8 cellular contexts compared by ENCODE assay signal in the genomic region with DNA sequence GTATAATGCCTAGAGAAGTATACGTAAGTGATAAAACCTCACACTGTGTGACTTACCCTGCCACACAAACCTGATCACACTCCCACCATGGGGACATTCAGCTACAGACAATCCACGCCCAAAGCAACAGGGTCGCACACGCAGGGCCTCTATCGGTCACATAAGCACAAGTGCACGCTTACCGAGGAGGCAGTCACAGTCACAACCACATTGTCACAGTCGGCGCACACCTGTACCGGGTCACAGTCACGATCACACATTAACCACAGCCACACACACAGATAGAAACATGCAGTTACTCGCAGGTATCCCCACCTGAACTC. TPM values are rescaled to one million over a fixed set of nuclear protein-coding genes. Genes with fewer than 3 reads are reported as not detected.
DNase-seq lines count a peak whose midpoint lies in the region; ATAC-seq, FAIRE-seq and TF ChIP-seq lines count a peak whose summit lies in the region.

No MANE protein-coding gene starts in this region.

- peak; percentile 56 for FAIRE-seq in GM12892 (lab: Jason Lieb, UNC)
- no peak for FAIRE-seq in GM12878 (lab: Jason Lieb, UNC)
- FAIRE-seq in keratinocyte (lab: Jason Lieb, UNC): no peak

- dilution Hi-C loops in keratinocyte (cut with MboI; ENCODE audit: extremely low pct_ligation_motif_present, low sequenced_read_pairs): no loop called here

- WGBS in GM12878 (ENCODE audit: insufficient coverage, insufficient replicate concordance, low lambda C conversion rate, missing lambda C conversion rate): under 1% methylated on average over 12 of the region's 12 CpGs

- H3K9ac ChIP-seq in OCI-LY3 (ENCODE audit: low read length): peak overlapping the region; percentile 97
- H3K9ac ChIP-seq in GM12878 (ENCODE audit: control insufficient read depth, insufficient read depth, low read length): peak overlapping the region; percentile 85
- peak overlapping the region; percentile 97 for H3K9ac ChIP-seq in keratinocyte (ENCODE audit: control insufficient read depth, extremely low read depth, insufficient read depth, low read length)

- CTCF ChIA-PET in AG04449 (lab: Yijun Ruan, JAX) (no interaction called here), GM12878 (lab: Yijun Ruan, JAX) (interaction anchor here (0.8 to 1.7 kb wide), 2 partner anchors 40 to 361 kb away, joined by 3 to 6 read pairs; a partner anchor contains a TSS)

- no peak for TF ChIP-seq EP300 in GM12878 (IDR thresholded peaks at IDR 0.05; ENCODE audit: borderline replicate concordance in 1 of 2, control insufficient read depth in 1 of 2, low read depth in 2 of 2, low read length in 2 of 2)

- no peaks in the 10 kb centered on the region for H3K9me1 ChIP-seq in keratinocyte (ENCODE audit: control insufficient read depth, extremely low read depth, insufficient read depth, low read length)

- peak overlapping the region; percentile 99 for H3K4me3 ChIP-seq in AG04449 (ENCODE audit: low read depth, low read length)
- peak overlapping the region; percentile 88 for H3K4me3 ChIP-seq in OCI-LY3 (ENCODE audit: low read length)
- H3K4me3 ChIP-seq in GM12878: peak overlapping the region; percentile 79
- H3K4me3 ChIP-seq in keratinocyte (ENCODE audit: control insufficient read depth in 2 of 3, extremely low read depth in 1 of 3, insufficient read depth in 2 of 3, low read depth in 1 of 3, low read length in 3 of 3): peak overlapping the region; percentile 72 to 93 (median 79)

- H3K27ac ChIP-seq in OCI-LY3 (ENCODE audit: low read length) (peak overlapping the region; percentile 92), GM12878 (ENCODE audit: control insufficient read depth, insufficient read depth) (peak overlapping the region; percentile 93), keratinocyte (ENCODE audit: control insufficient read depth, insufficient read depth, low read length) (peak overlapping the region; percentile 99)

- BruUV-seq in GM12878 (replicated peaks; lab: Mats Ljungman, UMichigan): no TSS peak

- POLR2A ChIA-PET in AG04449 (lab: Yijun Ruan, JAX): interaction anchor here (1.3 to 2.6 kb wide), 2 partner anchors 40 to 264 kb away, joined by 4 to 13 read pairs; a partner anchor contains a TSS
- POLR2A ChIA-PET in GM12878 (lab: Charles Lee): interaction anchor here (0.6 to 1.8 kb wide), 4 partner anchors 32 to 274 kb away, joined by 4 to 8 read pairs (median 6); a partner anchor contains a TSS

- H3K9me3 ChIP-seq in OCI-LY3 (ENCODE audit: insufficient read depth, low read length) (no peaks in the 10 kb centered on the region), GM12878 (replicated peaks; ENCODE audit: control insufficient read depth, insufficient read depth, low read length) (peaks cover 7% of the 10 kb centered on the region; the same call in 2 of the 3 replicates), keratinocyte (ENCODE audit: control insufficient read depth, low read depth, low read length) (no peaks in the 10 kb centered on the region)

- H3K36me3 ChIP-seq in OCI-LY3 (replicated peaks; ENCODE audit: low read depth, low read length) (peaks cover 13% of the 10 kb centered on the region), GM12878 (ENCODE audit: control insufficient read depth in 2 of 2, insufficient read depth in 2 of 2, low read length in 1 of 2) (no peaks in the 10 kb centered on the region), keratinocyte (ENCODE audit: control insufficient read depth in 2 of 2, extremely low read depth in 1 of 2, insufficient read depth in 2 of 2, low read length in 2 of 2) (no peaks in the 10 kb centered on the region)

- H3K79me2 ChIP-seq in OCI-LY3 (ENCODE audit: low read length): peaks cover 39% of the 10 kb centered on the region
- peaks cover 2% of the 10 kb centered on the region; the same call in 1 of the 2 replicates for H3K79me2 ChIP-seq in GM12878 (ENCODE audit: control insufficient read depth, insufficient read depth, low read length)
- peaks cover 2% of the 10 kb centered on the region for H3K79me2 ChIP-seq in keratinocyte (ENCODE audit: control insufficient read depth, insufficient read depth, low read length)

- no peak for DNase-seq in AG04449 (ENCODE audit: low read depth, low spot score)
- peak; percentile 15 for DNase-seq in GM12892 (ENCODE audit: insufficient read length)
- no peak for DNase-seq in GM12878 (ENCODE audit: low read depth, low spot score)
- DNase-seq in keratinocyte (ENCODE audit: low read depth, low spot score): no peak
- peak; percentile 16 for DNase-seq in stimulated activated CD8-positive, alpha-beta memory T cell treated with anti-CD3 and anti-CD28 coated beads, Interleukin-4, amount 100 ng/mL, for 24 hours (ENCODE audit: low read depth)
- no peak for DNase-seq in mesenteric fat pad (ENCODE audit: low spot score)

- H3K27me3 ChIP-seq in OCI-LY3 (ENCODE audit: low read depth, low read length) (no peaks in the 10 kb centered on the region), GM12878 (replicated peaks in 1 of 2; ENCODE audit: control insufficient read depth in 2 of 2, insufficient read depth in 2 of 2, low read length in 1 of 2) (no peaks in the 10 kb centered on the region), keratinocyte (ENCODE audit: control insufficient read depth, extremely low read depth, insufficient read depth, low read length) (no peaks in the 10 kb centered on the region)

- no peak for TF ChIP-seq CTCF in AG04449 (IDR thresholded peaks at IDR 0.05; ENCODE audit: insufficient read depth, low read length, missing control alignments)
- no peak for TF ChIP-seq CTCF in OCI-LY3 (IDR thresholded peaks at IDR 0.05; ENCODE audit: low read depth, low read length)
- peak in 1 of 3 experiments; percentile 14; a peak in 1 of 6 replicates for TF ChIP-seq CTCF in GM12878 (IDR thresholded peaks at IDR 0.05 in 2 of 3, conservative IDR thresholded peaks at IDR 0.05 in 1 of 3; ENCODE audit: control insufficient read depth in 2 of 3, extremely low read depth in 1 of 3, insufficient read depth in 1 of 3, low read depth in 3 of 3, low read length in 3 of 3)
- TF ChIP-seq CTCF in keratinocyte (optimal IDR thresholded peaks at IDR 0.05 in 1 of 3, IDR thresholded peaks at IDR 0.05 in 1 of 3, conservative IDR thresholded peaks at IDR 0.05 in 1 of 3; ENCODE audit: extremely low read depth in 1 of 3, insufficient read depth in 2 of 3, low read length in 3 of 3): peak in 1 of 3 experiments; percentile 27

- H3K4me2 ChIP-seq in OCI-LY3 (ENCODE audit: low read length) (peak overlapping the region; percentile 79), GM12878 (ENCODE audit: control insufficient read depth, insufficient read depth) (peak overlapping the region; percentile 82), keratinocyte (ENCODE audit: control insufficient read depth, extremely low read depth, insufficient read depth, low read depth, low read length) (peak overlapping the region; percentile 93)

- H3K4me1 ChIP-seq in OCI-LY3 (ENCODE audit: low read length) (peaks cover 19% of the 10 kb centered on the region), GM12878 (ENCODE audit: control insufficient read depth, insufficient read depth, low read length) (no peaks in the 10 kb centered on the region; the same call in 1 of the 2 replicates), keratinocyte (ENCODE audit: control insufficient read depth, extremely low read depth, insufficient read depth, low read length) (peaks cover 8% of the 10 kb centered on the region)

- SMC1A ChIA-PET in GM12878 (lab: Charles Lee; ENCODE audit: uncharacterized antibody, unreplicated experiment): interaction anchor here (0.6 to 1.7 kb wide), 4 partner anchors 41 to 274 kb away, joined by 3 to 5 read pairs (median 3); a partner anchor contains a TSS

- RAD21 ChIA-PET in GM12878 (lab: Charles Lee; ENCODE audit: unreplicated experiment): interaction anchor here (1.4 kb wide), 2 partner anchors 280 to 362 kb away, joined by 3 read pairs; a partner anchor contains a TSS

- no peaks in the 10 kb centered on the region for H4K20me1 ChIP-seq in OCI-LY3 (ENCODE audit: insufficient read depth, low read length)
- no peaks in the 10 kb centered on the region for H4K20me1 ChIP-seq in GM12878 (ENCODE audit: control insufficient read depth, insufficient read depth)
- H4K20me1 ChIP-seq in keratinocyte (ENCODE audit: control insufficient read depth, extremely low read depth, insufficient read depth, low read length): no peaks in the 10 kb centered on the region

- TF ChIP-seq POLR2A in GM12892 (IDR thresholded peaks at IDR 0.05; ENCODE audit: low read depth, low read length): no peak
- TF ChIP-seq POLR2A in GM12878 (IDR thresholded peaks at IDR 0.05; ENCODE audit: low read depth, low read length): no peak

- ATAC-seq in HG03060 (IDR thresholded peaks at IDR 0.05; ENCODE audit: low read depth, unreplicated experiment) (peak; percentile 12), GM12878 (peak; percentile 23)

- intact Hi-C loops in GM12878 (cut with micrococcal nuclease; ENCODE audit: unreplicated experiment): no loop called here

- in situ Hi-C loops in GM12878 (cut with MboI): loop anchor here (10.0 kb wide), 1 partner anchor 374 kb away; a partner anchor contains a TSS

- H2AFZ ChIP-seq in OCI-LY3 (ENCODE audit: low read depth, low read length) (peak overlapping the region; percentile 82), GM12878 (ENCODE audit: control insufficient read depth, low read depth, low read length) (peak overlapping the region; percentile 81), keratinocyte (ENCODE audit: control insufficient read depth, low read length) (peak overlapping the region; percentile 96)

- TF ChIP-seq RAD21 in GM12878 (IDR thresholded peaks at IDR 0.05; ENCODE audit: insufficient read depth, low read depth, low read length): no peak

RNA-seq across cellular contexts. Expression of a gene that starts 0.6 kb away (rescaled TPM):
- polyA plus RNA-seq in GM12892 (2012; ENCODE audit: missing spikeins): 4.8 TPM
- total RNA-seq in GM12878 (2013; cell fraction: nucleolus; rRNA removed): 42.6 and 50.9 TPM in 2 replicates
- total RNA-seq in GM12878 (2014; rRNA removed) (3.3 and 5.3 TPM in 2 replicates), GM12878 (2014; rRNA removed; fragmentation: Illumina TruSeq; extraction: Trizol) (4.7 and 5.2 TPM in 2 replicates), GM12878 (2021) (5.3 and 5.8 TPM in 2 replicates), mesenteric fat pad (12.7 TPM)
- polyA plus RNA-seq in GM12878 (2011; ENCODE audit: low read depth): 2.4 TPM
- polyA plus RNA-seq in GM12878 (2011; rRNA removed) (4.2 and 7.3 TPM in 2 replicates), GM12878 (2014; fragmentation: Illumina TruSeq; extraction: Trizol) (2.6 and 7.0 TPM in 2 replicates), GM12878 (2014; fragmentation: Nextera tagmentation; extraction: Ambion mirVana) (1 to 10 TPM; 2.5 to 4.0 TPM), GM12878 (2014; rRNA removed) (3.6 and 4.3 TPM in 2 replicates), GM12878 (2016; fragmentation: Nextera tagmentation; extraction: Ambion mirVana) (1 to 10 TPM; 3.5 to 3.8 TPM), keratinocyte (1.7 to 3.9 TPM (median 1.9 TPM) in 3 replicates)
- 2.5 and 2.6 TPM in 2 replicates for polyA plus RNA-seq in GM12878 (2011; cell fraction: cytosol; rRNA removed)
- 2.6 and 3.1 TPM in 2 replicates for polyA plus RNA-seq in GM12878 (2011; cell fraction: nucleus; rRNA removed)
- 2.8 and 5.1 TPM in 2 replicates for polyA plus RNA-seq in GM12878 (2012)
- polyA minus RNA-seq in GM12878 (2011; rRNA and poly(A)+ RNA removed): 4.8 and 7.2 TPM in 2 replicates
- 2.4 and 3.3 TPM in 2 replicates for polyA minus RNA-seq in GM12878 (2011; cell fraction: cytosol; rRNA and poly(A)+ RNA removed)
- 3.5 and 6.9 TPM in 2 replicates for polyA minus RNA-seq in GM12878 (2011; cell fraction: nucleus; rRNA and poly(A)+ RNA removed)
- polyA plus RNA-seq in keratinocyte (2011; ENCODE audit: low read depth): 1.1 TPM
- 0.90 and 2.4 TPM in 2 replicates for polyA plus RNA-seq in keratinocyte (2011; cell fraction: cytosol; rRNA removed)
- polyA plus RNA-seq in keratinocyte (2011; cell fraction: nucleus; rRNA removed): 4.9 and 5.2 TPM in 2 replicates
- 2.0 and 3.2 TPM in 2 replicates for polyA plus RNA-seq in keratinocyte (2012; ENCODE audit: low replicate concordance)
- polyA minus RNA-seq in keratinocyte: 3.4 to 7.0 TPM (median 4.3 TPM) in 3 replicates
- 1.3 TPM for polyA minus RNA-seq in keratinocyte (2011; cell fraction: cytosol; rRNA and poly(A)+ RNA removed)
- polyA minus RNA-seq in keratinocyte (2011; cell fraction: nucleus; rRNA and poly(A)+ RNA removed): 1.6 and 5.5 TPM in 2 replicates

RNA-seq across cellular contexts. Expression of a gene that starts 39.3 kb away (rescaled TPM):
- 5.4 TPM for polyA plus RNA-seq in GM12892 (2012; ENCODE audit: missing spikeins)
- total RNA-seq in GM12878 (2013; cell fraction: nucleolus; rRNA removed): 103 and 112 TPM in 2 replicates
- total RNA-seq in GM12878 (2014; rRNA removed): 7.2 and 7.4 TPM in 2 replicates
- 9.7 and 9.9 TPM in 2 replicates for total RNA-seq in GM12878 (2014; rRNA removed; fragmentation: Illumina TruSeq; extraction: Trizol)
- total RNA-seq in GM12878 (2021): 4.3 and 5.2 TPM in 2 replicates
- polyA plus RNA-seq in GM12878 (2011; ENCODE audit: low read depth): 1.1 TPM
- polyA plus RNA-seq in GM12878 (2011; rRNA removed): 9.5 and 18.7 TPM in 2 replicates
- polyA plus RNA-seq in GM12878 (2011; cell fraction: cytosol; rRNA removed): 3.3 and 3.9 TPM in 2 replicates
- 6.7 and 7.1 TPM in 2 replicates for polyA plus RNA-seq in GM12878 (2011; cell fraction: nucleus; rRNA removed)
- polyA plus RNA-seq in GM12878 (2012): 2.8 and 3.7 TPM in 2 replicates
- polyA plus RNA-seq in GM12878 (2014; fragmentation: Illumina TruSeq; extraction: Trizol): 6.9 and 8.7 TPM in 2 replicates
- polyA plus RNA-seq in GM12878 (2014; fragmentation: Nextera tagmentation; extraction: Ambion mirVana): 1 to 10 TPM; 1.9 to 3.5 TPM
- 3.9 and 4.4 TPM in 2 replicates for polyA plus RNA-seq in GM12878 (2014; rRNA removed)
- polyA plus RNA-seq in GM12878 (2016; fragmentation: Nextera tagmentation; extraction: Ambion mirVana): 1 to 10 TPM; 8.3 to 9.3 TPM
- polyA minus RNA-seq in GM12878 (2011; rRNA and poly(A)+ RNA removed): 7.4 and 11.3 TPM in 2 replicates
- 4.9 and 15.0 TPM in 2 replicates for polyA minus RNA-seq in GM12878 (2011; cell fraction: cytosol; rRNA and poly(A)+ RNA removed)
- 4.0 and 6.6 TPM in 2 replicates for polyA minus RNA-seq in GM12878 (2011; cell fraction: nucleus; rRNA and poly(A)+ RNA removed)
- 5.7 to 14.1 TPM (median 11.3 TPM) in 3 replicates for polyA plus RNA-seq in keratinocyte
- 9.6 TPM for polyA plus RNA-seq in keratinocyte (2011; ENCODE audit: low read depth)
- 4.2 and 8.4 TPM in 2 replicates for polyA plus RNA-seq in keratinocyte (2011; cell fraction: cytosol; rRNA removed)
- polyA plus RNA-seq in keratinocyte (2011; cell fraction: nucleus; rRNA removed): 9.0 and 12.1 TPM in 2 replicates
- polyA plus RNA-seq in keratinocyte (2012; ENCODE audit: low replicate concordance): 8.5 and 11.3 TPM in 2 replicates
- polyA minus RNA-seq in keratinocyte: 3.2 to 16.0 TPM (median 16.0 TPM) in 3 replicates
- polyA minus RNA-seq in keratinocyte (2011; cell fraction: cytosol; rRNA and poly(A)+ RNA removed): 32.4 TPM
- polyA minus RNA-seq in keratinocyte (2011; cell fraction: nucleus; rRNA and poly(A)+ RNA removed): 20.6 and 33.7 TPM in 2 replicates
- 7.2 TPM for total RNA-seq in mesenteric fat pad

Comparison
In these comparisons a context has a peak if more than half of its experiments do, and no peak if none do; other contexts are left out.
1. DNase-seq: peak in GM12892 (single experiment) and stimulated activated CD8-positive, alpha-beta memory T cell treated with anti-CD3 and anti-CD28 coated beads, Interleukin-4, amount 100 ng/mL, for 24 hours (single experiment); none in AG04449 (single experiment), GM12878 (single experiment), keratinocyte (single experiment) and mesenteric fat pad (single experiment).
2. Peak in every context shown above with its lines, with median percentiles within 50 percentile points of each other: H3K4me3 ChIP-seq, H2AFZ ChIP-seq, H3K27ac ChIP-seq, H3K4me2 ChIP-seq and H3K9ac ChIP-seq.